In genomic region chr7:40239755-40240303, GRCh38 we compare ENCODE assay signal across 18 cellular contexts.
DNase-seq lines count a peak whose midpoint lies in the region; TF ChIP-seq lines count a peak whose summit lies in the region.
"Had no signal": no experiment of that assay in that cellular context is flagged by ENCODE, and none has a peak within 500 bp of the region (broad histone marks: within the 10 kb centered on the region; RNA-seq: fewer than 3 reads in every experiment).

No MANE protein-coding gene starts in this region.

- no peaks in the 10 kb centered on the region for H3K9me2 ChIP-seq in hepatocyte (replicated peaks; ENCODE audit: insufficient read depth)

- no peaks in the 10 kb centered on the region for H3K79me2 ChIP-seq in hepatocyte

- POLR2A ChIA-PET in HEK293T (lab: Yijun Ruan, JAX), result no interaction called here

- H3K27me3 ChIP-seq in BE2C (no peaks in the 10 kb centered on the region), hepatocyte (no peaks in the 10 kb centered on the region)
- H3K27me3 ChIP-seq: BLaER1 had no signal

- 61% methylated on average over 7 of the region's 7 CpGs for WGBS in hepatocyte (ENCODE audit: low lambda C conversion rate, missing lambda C conversion rate)

- peaks cover 3% of the 10 kb centered on the region; the same call in 1 of the 2 replicates for H3K4me1 ChIP-seq in BE2C
- H3K4me1 ChIP-seq in hepatocyte (ENCODE audit: insufficient read depth), result peaks cover 4% of the 10 kb centered on the region
- H3K4me1 ChIP-seq: A549, BLaER1 had no signal

- H3K4me3 ChIP-seq in BE2C (ENCODE audit: low read depth, low read length) (no peak overlapping the region), hepatocyte (no peak overlapping the region)
- H3K4me3 ChIP-seq: A549, BLaER1 had no signal

- H3K36me3 ChIP-seq in BE2C (no peaks in the 10 kb centered on the region), hepatocyte (replicated peaks; ENCODE audit: insufficient read depth, low read depth) (no peaks in the 10 kb centered on the region)
- H3K36me3 ChIP-seq: BLaER1 had no signal

- H2AFZ ChIP-seq in hepatocyte, result no peak overlapping the region

- no peak overlapping the region for H3K27ac ChIP-seq in hepatocyte
- H3K27ac ChIP-seq: A549, BLaER1, HL-60 had no signal

- DNase-seq in BE2C, result peak; percentile 18
- no peak for DNase-seq in HEK293T (ENCODE audit: extremely low spot score)
- DNase-seq in SK-N-DZ (ENCODE audit: low spot score), result peak; percentile 50
- DNase-seq in hepatocyte (ENCODE audit: low spot score), result no peak
- DNase-seq in NCI-H446 (lab: John Stamatoyannopoulos, UW), result no peak
- no peak for DNase-seq in ACHN
- DNase-seq in activated CD4-positive, alpha-beta T cell treated with anti-CD3 and anti-CD28 coated beads for 4 hours, result no peak
- no peak for DNase-seq in COLO668 (lab: John Stamatoyannopoulos, UW; ENCODE audit: unreplicated experiment)
- DNase-seq: CD4-positive, alpha-beta T cell; DND-41; GDM1; GOT3; H9; HFFc6 had no signal

- H3K4me2 ChIP-seq in hepatocyte, result peak overlapping the region; percentile 28
- H3K4me2 ChIP-seq: A549, BLaER1 had no signal

- H4K20me1 ChIP-seq in hepatocyte (ENCODE audit: insufficient read depth, poor library complexity, severe bottlenecking), result no peaks in the 10 kb centered on the region
- H4K20me1 ChIP-seq: BLaER1 had no signal

- TF ChIP-seq CTCF in BE2C (IDR thresholded peaks at IDR 0.05; ENCODE audit: low read depth, low read length) (no peak), hepatocyte (IDR thresholded peaks at IDR 0.05; ENCODE audit: poor library complexity) (no peak)

- no peaks in the 10 kb centered on the region for H3K9me3 ChIP-seq in BE2C
- H3K9me3 ChIP-seq in hepatocyte (ENCODE audit: low read depth), result no peaks in the 10 kb centered on the region
- H3K9me3 ChIP-seq: A549, BLaER1, Caco-2 had no signal

- in situ Hi-C loops in ACHN (cut with HindIII; ENCODE audit: low pct_ligation_motif_present, low pct_unique_long_range_greater_than_20kb, low sequenced_read_pairs), result no loop called here

- CTCF ChIA-PET in HEK293T (lab: Yijun Ruan, JAX), result interaction anchor here (0.9 kb wide), 1 partner anchor 1465 kb away, joined by 3 read pairs; no protein-coding TSS in a partner anchor

TF ChIP-seq in HEK293T, 16 proteins besides CTCF, POLR2A, EP300 and RAD21:
- TF ChIP-seq TARDBP (IDR thresholded peaks at IDR 0.05), result no peak
- TF ChIP-seq PKNOX1 (IDR thresholded peaks at IDR 0.05), result 0 out of 2 replicates have a peak, but pooled peaks have one; percentile 5

Comparison
In these comparisons a context has a peak if more than half of its experiments do, and no peak if none do; other contexts are left out.
1. DNase-seq: peak in BE2C (single experiment) and SK-N-DZ (single experiment); none in HEK293T (single experiment), hepatocyte (single experiment), NCI-H446 (0 of 2), ACHN (single experiment), activated CD4-positive, alpha-beta T cell treated with anti-CD3 and anti-CD28 coated beads for 4 hours (0 of 2) and COLO668 (single experiment).